12 cellular contexts compared by ENCODE assay signal in genomic region chr18:12921178-12921577, GRCh38. TPM values are rescaled to one million over a fixed set of nuclear protein-coding genes. Genes with fewer than 3 reads are reported as not detected.
DNase-seq lines count a peak whose midpoint lies in the region; ATAC-seq and TF ChIP-seq lines count a peak whose summit lies in the region.
"Had no signal": no experiment of that assay in that cellular context is flagged by ENCODE, and none has a peak within 500 bp of the region (broad histone marks: within the 10 kb centered on the region; RNA-seq: fewer than 3 reads in every experiment).

No MANE protein-coding gene starts in this region.

- H3K36me3 Mint-ChIP-seq in activated naive CD4-positive, alpha-beta T cell treated with anti-CD3 and anti-CD28 coated beads for 36 hours (ENCODE audit: low read depth), result no peaks in the 10 kb centered on the region
- no peaks in the 10 kb centered on the region for H3K36me3 Mint-ChIP-seq in activated T-cell treated with anti-CD3 and anti-CD28 coated beads, Interleukin-2, amount 50 U/mL, for 4 hours (ENCODE audit: insufficient read depth)
- no peaks in the 10 kb centered on the region for H3K36me3 Mint-ChIP-seq in glutamatergic neuron (ENCODE audit: unreplicated experiment)

- no CpG with 5 or more reads among the region's 7 CpGs for WGBS in mesendoderm (ENCODE audit: extremely low coverage, insufficient coverage, low lambda C conversion rate)

- no peak for TF ChIP-seq CTCF in glutamatergic neuron (IDR thresholded peaks at IDR 0.05; ENCODE audit: partially characterized antibody, unreplicated experiment)

- H3K27me3 Mint-ChIP-seq in activated naive CD4-positive, alpha-beta T cell treated with anti-CD3 and anti-CD28 coated beads for 36 hours (ENCODE audit: low read depth), result no peaks in the 10 kb centered on the region
- no peaks in the 10 kb centered on the region for H3K27me3 Mint-ChIP-seq in activated T-cell treated with anti-CD3 and anti-CD28 coated beads, Interleukin-2, amount 50 U/mL, for 4 hours (ENCODE audit: low read depth)
- peaks cover 1% of the 10 kb centered on the region for H3K27me3 Mint-ChIP-seq in glutamatergic neuron (ENCODE audit: unreplicated experiment)

- no peaks in the 10 kb centered on the region for H3K9me3 Mint-ChIP-seq in activated naive CD4-positive, alpha-beta T cell treated with anti-CD3 and anti-CD28 coated beads for 36 hours
- no peaks in the 10 kb centered on the region for H3K9me3 Mint-ChIP-seq in activated T-cell treated with anti-CD3 and anti-CD28 coated beads, Interleukin-2, amount 50 U/mL, for 4 hours
- no peaks in the 10 kb centered on the region for H3K9me3 Mint-ChIP-seq in glutamatergic neuron (ENCODE audit: unreplicated experiment)
- H3K9me3 Mint-ChIP-seq: neural crest cell had no signal

- H2BK5ac ChIP-seq in mesendoderm (ENCODE audit: low read length), result no peak overlapping the region

- H4K5ac ChIP-seq in mesendoderm (ENCODE audit: low read length), result no peak overlapping the region

- H3K4ac ChIP-seq in mesendoderm (ENCODE audit: low read depth, low read length), result no peak overlapping the region

- intact Hi-C loops in activated naive CD4-positive, alpha-beta T cell treated with anti-CD3 and anti-CD28 coated beads for 36 hours (cut with micrococcal nuclease), result no loop called here

- no peaks in the 10 kb centered on the region for H3K79me1 ChIP-seq in mesendoderm (ENCODE audit: low read length)

- ATAC-seq in HG02870 (IDR thresholded peaks at IDR 0.05; ENCODE audit: unreplicated experiment) (peak; percentile 93), HG03108 (IDR thresholded peaks at IDR 0.05; ENCODE audit: unreplicated experiment) (no peak)
- peak; percentile 92 to 95 for ATAC-seq in activated T-cell treated with anti-CD3 and anti-CD28 coated beads, Interleukin-2, amount 50 U/mL, for 4 hours
- ATAC-seq in stimulated activated naive CD8-positive, alpha-beta T cell treated with anti-CD3 and anti-CD28 coated beads, Interleukin-15, Interleukin-2, amounts not matched to agents 100 U/mL and 50 U/mL, for 24 hours, result peak; percentile 90
- ATAC-seq: foreskin keratinocyte had no signal

- no peak overlapping the region for H3K27ac ChIP-seq in mesendoderm (ENCODE audit: low read depth, low read length)
- H3K27ac ChIP-seq: foreskin keratinocyte had no signal

- H3K9ac ChIP-seq in mesendoderm (ENCODE audit: low read length), result no peak overlapping the region

- DNase-seq in activated naive CD4-positive, alpha-beta T cell treated with anti-CD3 and anti-CD28 coated beads for 36 hours, result peak; percentile 32
- DNase-seq in activated naive CD4-positive, alpha-beta T cell treated with anti-CD3 and anti-CD28 coated beads, Interleukin-2, amount 50 U/mL, for 16 hours, result no peak
- DNase-seq in activated T-cell treated with anti-CD3 and anti-CD28 coated beads, Interleukin-2, amount 50 U/mL, for 4 hours, result no peak
- peak; percentile 21 for DNase-seq in stimulated activated naive CD8-positive, alpha-beta T cell treated with anti-CD3 and anti-CD28 coated beads, Interleukin-15, Interleukin-2, amounts not matched to agents 100 U/mL and 50 U/mL, for 24 hours
- no peak for DNase-seq in mesendoderm
- no peak for DNase-seq in glutamatergic neuron
- DNase-seq: foreskin keratinocyte, IMR-90, NCI-H2029 had no signal

- CTCF ChIA-PET in activated naive CD4-positive, alpha-beta T cell treated with anti-CD3 and anti-CD28 coated beads for 36 hours (lab: Charles Lee), result interaction anchor here (1.2 to 6.2 kb wide), 2 partner anchors 13 to 239 kb away, joined by 3 to 31 read pairs; no protein-coding TSS in a partner anchor

- H3K18ac ChIP-seq in mesendoderm (ENCODE audit: low read length), result no peak overlapping the region

- H2BK120ac ChIP-seq in mesendoderm (ENCODE audit: low read depth, low read length), result no peak overlapping the region

- H4K8ac ChIP-seq in mesendoderm (ENCODE audit: low read depth, low read length), result no peak overlapping the region

- H3K4me3 Mint-ChIP-seq in activated naive CD4-positive, alpha-beta T cell treated with anti-CD3 and anti-CD28 coated beads for 36 hours, result no peak overlapping the region
- peak overlapping the region; percentile 0 for H3K4me3 Mint-ChIP-seq in activated T-cell treated with anti-CD3 and anti-CD28 coated beads, Interleukin-2, amount 50 U/mL, for 4 hours
- H3K4me3 Mint-ChIP-seq in glutamatergic neuron (ENCODE audit: unreplicated experiment), result no peak overlapping the region
- H3K4me3 Mint-ChIP-seq: neural crest cell had no signal

- peaks cover 4% of the 10 kb centered on the region for H3K4me1 Mint-ChIP-seq in activated naive CD4-positive, alpha-beta T cell treated with anti-CD3 and anti-CD28 coated beads for 36 hours (ENCODE audit: low read depth)
- H3K4me1 Mint-ChIP-seq in activated T-cell treated with anti-CD3 and anti-CD28 coated beads, Interleukin-2, amount 50 U/mL, for 4 hours (ENCODE audit: low read depth), result peaks cover 12% of the 10 kb centered on the region
- peaks cover 8% of the 10 kb centered on the region for H3K4me1 Mint-ChIP-seq in glutamatergic neuron (ENCODE audit: low read depth, unreplicated experiment)
- H3K4me1 Mint-ChIP-seq: neural crest cell had no signal

- no peak overlapping the region for H3K4me3 ChIP-seq in mesendoderm (ENCODE audit: low read length)

- no peaks in the 10 kb centered on the region for H3K27me3 ChIP-seq in mesendoderm (ENCODE audit: insufficient read depth, low read length, poor library complexity)
- H3K27me3 ChIP-seq: foreskin keratinocyte had no signal

- H3K23ac ChIP-seq in mesendoderm (ENCODE audit: low read length), result no peak overlapping the region

- no peak overlapping the region for H3K56ac ChIP-seq in mesendoderm (ENCODE audit: low read length)

- no peak overlapping the region for H2BK15ac ChIP-seq in mesendoderm (replicated peaks; ENCODE audit: low read depth)

- no peak overlapping the region for H3K27ac Mint-ChIP-seq in activated naive CD4-positive, alpha-beta T cell treated with anti-CD3 and anti-CD28 coated beads for 36 hours
- no peak overlapping the region for H3K27ac Mint-ChIP-seq in glutamatergic neuron (ENCODE audit: unreplicated experiment)

- H2AK5ac ChIP-seq in mesendoderm (ENCODE audit: low read length), result no peak overlapping the region

- H3K79me2 ChIP-seq in mesendoderm (ENCODE audit: control insufficient read depth, insufficient read depth, low read length), result no peaks in the 10 kb centered on the region

- no peak overlapping the region for H3K4me2 ChIP-seq in mesendoderm (ENCODE audit: low read length)

- no peaks in the 10 kb centered on the region for H3K36me3 ChIP-seq in mesendoderm (ENCODE audit: control insufficient read depth, insufficient read depth, low read length)

- H3K4me1 ChIP-seq in mesendoderm (ENCODE audit: control insufficient read depth, low read depth, low read length), result no peaks in the 10 kb centered on the region
- H3K4me1 ChIP-seq: foreskin keratinocyte had no signal

RNA-seq across cellular contexts. Expression of gene SEH1L, which starts 26.6 kb away (rescaled TPM):
- total RNA-seq in activated naive CD4-positive, alpha-beta T cell treated with anti-CD3 and anti-CD28 coated beads for 36 hours, result 10 to 100 TPM; 82.6 to 85.4 TPM
- total RNA-seq in activated T-cell treated with anti-CD3 and anti-CD28 coated beads, Interleukin-2, amount 50 U/mL, for 4 hours, result 100 to 1,000 TPM; 160 to 179 (median 174) TPM
- polyA plus RNA-seq in mesendoderm (2013, experiment 1 of 2), result 47.7 TPM
- polyA plus RNA-seq in mesendoderm (2013, experiment 2 of 2), result 45.9 TPM
- total RNA-seq in glutamatergic neuron (ENCODE audit: unreplicated experiment), result 46.4 TPM

RNA-seq across cellular contexts. Expression of gene PTPN2, which starts 37.1 kb away (rescaled TPM):
- 10 to 100 TPM; 68.5 to 71.8 TPM for total RNA-seq in activated naive CD4-positive, alpha-beta T cell treated with anti-CD3 and anti-CD28 coated beads for 36 hours
- 10 to 100 TPM; 61.7 to 77.6 (median 65.2) TPM for total RNA-seq in activated T-cell treated with anti-CD3 and anti-CD28 coated beads, Interleukin-2, amount 50 U/mL, for 4 hours
- polyA plus RNA-seq in mesendoderm (2013, experiment 1 of 2), result 53.1 TPM
- 50.1 TPM for polyA plus RNA-seq in mesendoderm (2013, experiment 2 of 2)
- total RNA-seq in glutamatergic neuron (ENCODE audit: unreplicated experiment), result 33.3 TPM

Comparison
In these comparisons a context has a peak if more than half of its experiments do, and no peak if none do; other contexts are left out.
1. DNase-seq: peak in activated naive CD4-positive, alpha-beta T cell treated with anti-CD3 and anti-CD28 coated beads for 36 hours (single experiment) and stimulated activated naive CD8-positive, alpha-beta T cell treated with anti-CD3 and anti-CD28 coated beads, Interleukin-15, Interleukin-2, amounts not matched to agents 100 U/mL and 50 U/mL, for 24 hours (single experiment); none in activated naive CD4-positive, alpha-beta T cell treated with anti-CD3 and anti-CD28 coated beads, Interleukin-2, amount 50 U/mL, for 16 hours (single experiment), activated T-cell treated with anti-CD3 and anti-CD28 coated beads, Interleukin-2, amount 50 U/mL, for 4 hours (single experiment), mesendoderm (single experiment) and glutamatergic neuron (single experiment).